19 cellular contexts compared by ENCODE assay signal in the genomic region with DNA sequence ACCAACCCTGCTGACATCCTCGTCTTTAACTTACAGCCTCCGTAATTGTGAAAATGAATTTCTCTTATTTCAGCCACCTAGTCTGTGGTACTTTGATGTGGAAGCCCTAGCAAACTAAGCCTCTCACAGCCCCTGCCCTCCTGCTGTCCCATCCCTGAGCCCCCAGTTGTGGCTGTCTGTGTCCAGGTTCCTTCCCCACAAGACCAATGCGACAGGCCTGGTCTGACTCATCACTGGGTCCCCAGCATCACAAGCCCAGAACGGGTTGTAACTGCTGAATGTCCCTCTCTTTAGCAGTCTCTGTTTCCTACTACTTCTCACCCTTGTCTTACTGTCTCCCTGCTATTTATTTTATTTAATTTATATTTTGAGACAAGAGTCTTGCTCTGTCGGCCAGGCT. TPM values are rescaled to one million over a fixed set of nuclear protein-coding genes. Genes with fewer than 3 reads are reported as not detected.
DNase-seq lines count a peak whose midpoint lies in the region; ATAC-seq and TF ChIP-seq lines count a peak whose summit lies in the region.
"Had no signal": no experiment of that assay in that cellular context is flagged by ENCODE, and none has a peak within 500 bp of the region (broad histone marks: within the 10 kb centered on the region; RNA-seq: fewer than 3 reads in every experiment).

No MANE protein-coding gene starts in this region.

- H2AFZ ChIP-seq in OCI-LY7 (ENCODE audit: low read length): no peak overlapping the region

- peaks cover 86% of the 10 kb centered on the region for H3K4me1 ChIP-seq in OCI-LY7 (ENCODE audit: insufficient read depth, low read length, poor library complexity, severe bottlenecking)
- H3K4me1 ChIP-seq: colonic mucosa had no signal

- H3K36me3 Mint-ChIP-seq in CD14-positive monocyte (peaks cover 46 to 64% of the 10 kb centered on the region in 2 donors), naive B cell (peaks cover 16 to 17% of the 10 kb centered on the region in 2 donors)

- H3K9me3 Mint-ChIP-seq in CD14-positive monocyte: no peaks in the 10 kb centered on the region
- H3K9me3 Mint-ChIP-seq in naive B cell: no peaks in the 10 kb centered on the region

- no peak for TF ChIP-seq CTCF in CD14-positive monocyte (IDR thresholded peaks at IDR 0.05)
- no peak for TF ChIP-seq CTCF in GM12865 (IDR thresholded peaks at IDR 0.05; ENCODE audit: insufficient read depth, low read depth, low read length, missing control alignments)
- TF ChIP-seq CTCF in OCI-LY7 (conservative IDR thresholded peaks at IDR 0.05; ENCODE audit: low read length): no peak

- no peaks in the 10 kb centered on the region for H4K20me1 ChIP-seq in OCI-LY7 (ENCODE audit: insufficient read depth, low read length)

- H3K27ac Mint-ChIP-seq in CD14-positive monocyte (peak overlapping the region; percentile 1 to 82 (median 65)), naive B cell (peak overlapping the region in 5 of 6 donors; percentile 74 to 93 (median 85))

- intact Hi-C loops in CD14-positive monocyte (cut with micrococcal nuclease) (loop anchor here in 1 of 2 donors (10.0 kb wide), 1 partner anchor 268 kb away; a partner anchor contains a TSS), OCI-LY7 (cut with micrococcal nuclease; ENCODE audit: unreplicated experiment) (no loop called here)

- H3K4me3 Mint-ChIP-seq in CD14-positive monocyte (peak overlapping the region in 1 of 2 donors; percentile 60), naive B cell (peak overlapping the region in 5 of 8 donors; percentile 43 to 75 (median 63))

- ATAC-seq in naive B cell (ENCODE audit: low read depth in 2 of 2) (no peak), GM21381 (IDR thresholded peaks at IDR 0.05; ENCODE audit: unreplicated experiment) (no peak)

- CTCF ChIA-PET in OCI-LY7 (lab: Charles Lee; ENCODE audit: unreplicated experiment): no interaction called here

- no TSS peak for BruUV-seq in OCI-LY7 (replicated peaks; lab: Mats Ljungman, UMichigan)

- no peaks in the 10 kb centered on the region for H3K9me2 ChIP-seq in OCI-LY7 (ENCODE audit: insufficient read depth, low read length)

- H3K79me2 ChIP-seq in OCI-LY7 (ENCODE audit: insufficient read depth, low read depth, low read length): peaks cover 88% of the 10 kb centered on the region

- H3K4me3 ChIP-seq in GM12865 (ENCODE audit: low read depth, low read length) (no peak overlapping the region), OCI-LY7 (ENCODE audit: low read depth, low read length, poor library complexity, severe bottlenecking) (no peak overlapping the region)
- H3K4me3 ChIP-seq: colonic mucosa, suprapubic skin, vagina had no signal

- H3K27ac ChIP-seq in OCI-LY7 (ENCODE audit: low read depth, low read length, poor library complexity, severe bottlenecking): peak overlapping the region; percentile 56
- H3K27ac ChIP-seq: colonic mucosa, suprapubic skin, vagina had no signal

- peak overlapping the region; percentile 39; the same call in 1 of the 2 replicates for H3K4me2 ChIP-seq in OCI-LY7 (ENCODE audit: low read length)

- POLR2A ChIA-PET in OCI-LY7 (lab: Charles Lee): interaction anchor here (2.1 kb wide), 1 partner anchor 13 kb away, joined by 5 read pairs; no protein-coding TSS in a partner anchor

- peaks cover 0 to 5% (median 2%) of the 10 kb centered on the region in 3 donors for H3K27me3 Mint-ChIP-seq in CD14-positive monocyte (ENCODE audit: low read depth in 3 of 3)
- H3K27me3 Mint-ChIP-seq in naive B cell: no peaks in the 10 kb centered on the region

- H3K4me1 Mint-ChIP-seq in CD14-positive monocyte (peaks cover 91% of the 10 kb centered on the region), naive B cell (peaks cover 88 to 99% (median 92%) of the 10 kb centered on the region in 3 donors)

- H3K36me3 ChIP-seq in OCI-LY7 (ENCODE audit: insufficient read depth, low read length): peaks cover 60% of the 10 kb centered on the region
- H3K36me3 ChIP-seq: colonic mucosa, suprapubic skin, vagina had no signal

- DNase-seq in CD14-positive monocyte (ENCODE audit: low spot score): no peak
- peak; percentile 70 for DNase-seq in GM12865 (ENCODE audit: low read depth)
- no peak for DNase-seq in OCI-LY7 (ENCODE audit: low spot score)
- DNase-seq in naive B cell: no peak
- no peak for DNase-seq in retina
- no peak for DNase-seq in cerebellar cortex (ENCODE audit: low spot score)
- DNase-seq: activated CD8-positive, alpha-beta memory T cell treated with anti-CD3 and anti-CD28 coated beads, Interleukin-2, amount 50 U/mL, for 48 hours; activated naive CD4-positive, alpha-beta T cell; colonic mucosa; GF-D8; IMR-90; NCI-H524; SHP77 treated with DMSO at 0.1 percent for 48 hours; stimulated activated CD4-positive, alpha-beta T cell treated with anti-CD3 and anti-CD28 coated beads, Interleukin-4, amount 100 ng/mL, for 1 hour; T-helper 2 cell had no signal

- H3K9me3 ChIP-seq in OCI-LY7 (ENCODE audit: low read length): 0 out of 2 replicates have a peak, but pooled peaks cover 5% of the 10 kb centered on the region
- H3K9me3 ChIP-seq: colonic mucosa, suprapubic skin, vagina had no signal

RNA-seq across cellular contexts. Expression of a gene that starts 5.7 kb away (rescaled TPM):
- 10 to 100 TPM; 20.0 to 28.2 TPM for polyA plus RNA-seq in CD14-positive monocyte
- 28.6 and 33.5 TPM in 2 replicates for total RNA-seq in OCI-LY7 (2014; rRNA removed; shearing (Covaris generic))
- 59.5 and 66.5 TPM in 2 replicates for total RNA-seq in OCI-LY7 (2022)
- 10 to 100 TPM; 16.5 to 96.9 (median 24.0) TPM for polyA plus RNA-seq in naive B cell (ENCODE audit: low read depth in 6 of 6)

RNA-seq across cellular contexts. Expression of a gene that starts 50.6 kb away (rescaled TPM):
- polyA plus RNA-seq in CD14-positive monocyte (1 to 10 TPM; 3.3 to 4.9 TPM), naive B cell (ENCODE audit: low read depth in 6 of 6) (10 to 100 TPM in 5 of 6 donors, 1 to 10 TPM in 1; 6.0 to 27.0 (median 12.2) TPM)
- 18.5 and 29.3 TPM in 2 replicates for total RNA-seq in OCI-LY7 (2014; rRNA removed; shearing (Covaris generic))
- total RNA-seq in OCI-LY7 (2022): 14.5 and 16.6 TPM in 2 replicates

RNA-seq across cellular contexts. Expression of a gene that starts 56.6 kb away (rescaled TPM):
- under 1 TPM in 1 of 2 donors, not detected in 1; 0.12 TPM for polyA plus RNA-seq in CD14-positive monocyte
- 0.73 and 0.77 TPM in 2 replicates for total RNA-seq in OCI-LY7 (2014; rRNA removed; shearing (Covaris generic))
- 1.1 and 1.3 TPM in 2 replicates for total RNA-seq in OCI-LY7 (2022)
- polyA plus RNA-seq in naive B cell (ENCODE audit: low read depth in 6 of 6): not detected
- total RNA-seq: IMR-90, lung microvascular endothelial cell had no signal
